ENCODE assay signal across 1 cellular context in the genomic region with DNA sequence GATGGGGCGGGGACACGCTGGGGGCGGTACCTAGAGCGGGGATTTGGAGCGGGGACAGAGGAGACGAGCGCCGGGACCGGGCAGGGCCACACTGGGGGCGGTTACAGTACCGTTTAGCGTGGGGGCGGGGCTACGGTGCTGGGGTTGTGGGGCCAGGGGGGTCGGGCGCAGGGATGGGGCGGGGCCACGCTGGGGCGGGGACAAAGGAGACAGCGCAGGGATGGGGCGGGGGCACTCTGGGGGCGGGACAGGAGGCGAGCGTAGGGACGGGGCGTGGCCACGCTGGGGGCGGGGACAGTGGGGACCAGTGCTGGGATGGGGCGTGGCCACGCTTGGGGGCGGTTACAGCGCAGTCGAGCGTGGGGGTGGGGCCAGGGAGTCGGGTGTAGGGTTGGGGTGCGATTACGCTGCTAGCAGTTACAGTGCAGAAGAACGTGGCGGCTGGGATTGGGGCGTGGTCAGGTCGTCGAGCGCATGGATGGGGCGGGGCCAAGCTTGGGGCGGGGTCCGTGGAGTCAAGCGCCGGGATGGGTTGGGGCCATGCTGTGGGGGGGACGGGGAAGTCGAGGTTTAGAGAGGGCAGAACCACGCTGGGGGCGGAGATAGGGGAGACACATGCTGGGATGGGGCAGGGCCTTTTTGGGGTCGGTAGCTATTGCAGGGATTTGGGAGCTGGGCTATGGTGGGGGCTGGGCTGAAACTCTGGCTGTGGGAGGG.
TF ChIP-seq lines count a peak whose summit lies in the region.

No MANE protein-coding gene starts in this region.

TF ChIP-seq in H1, 55 proteins besides CTCF, POLR2A, EP300 and RAD21:
- TF ChIP-seq CEBPB (IDR thresholded peaks at IDR 0.05; ENCODE audit: low read depth, low read length) (no peak), POU5F1 (IDR thresholded peaks at IDR 0.05; ENCODE audit: low read depth, low read length) (no peak), SP1 (IDR thresholded peaks at IDR 0.05; ENCODE audit: low read depth, low read length) (peak; percentile 43; the same call in 1 of the 2 replicates), CREB1 (IDR thresholded peaks at IDR 0.05) (peak; percentile 75; the same call in 1 of the 2 replicates)
- TF ChIP-seq, protein P1, sequence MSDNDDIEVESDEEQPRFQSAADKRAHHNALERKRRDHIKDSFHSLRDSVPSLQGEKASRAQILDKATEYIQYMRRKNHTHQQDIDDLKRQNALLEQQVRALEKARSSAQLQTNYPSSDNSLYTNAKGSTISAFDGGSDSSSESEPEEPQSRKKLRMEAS (IDR thresholded peaks at IDR 0.05) = peak; percentile 75
